In the genomic region with DNA sequence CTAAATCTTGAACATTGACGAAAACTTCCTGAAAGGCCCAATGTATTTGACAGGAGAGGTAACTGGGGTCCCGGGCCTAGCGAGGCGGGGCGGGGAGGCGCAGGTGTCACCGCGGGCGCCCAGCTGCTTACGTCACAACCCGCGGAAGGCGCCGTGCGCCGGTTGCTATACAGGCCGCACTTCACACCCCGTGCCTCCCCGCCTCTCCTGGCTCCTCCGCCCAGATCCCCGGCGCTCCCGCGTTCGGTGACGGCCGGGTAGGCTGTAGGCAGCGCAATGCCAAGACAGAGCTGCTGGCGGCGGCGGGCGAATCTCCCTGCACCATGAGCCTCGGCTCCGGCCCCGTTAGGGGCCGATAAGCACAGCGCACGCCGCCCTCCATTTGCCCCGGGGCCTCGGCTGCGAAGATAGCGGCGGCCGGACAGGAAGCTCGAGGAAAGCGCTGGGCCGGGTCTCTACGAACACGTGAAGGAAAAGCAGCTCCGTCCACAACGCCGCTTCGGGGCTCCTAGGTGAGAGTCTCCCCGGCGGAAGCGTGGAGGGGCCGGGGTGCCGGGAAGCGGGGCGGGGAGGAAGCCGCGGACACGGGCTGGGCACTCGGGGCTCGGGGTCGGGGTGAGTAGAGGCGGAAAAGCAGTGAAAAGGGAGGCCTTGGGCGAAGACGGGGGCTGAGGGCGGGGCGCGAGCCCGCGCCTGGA, we compare ENCODE assay signal across 1 cellular context.
TF ChIP-seq lines count a peak whose summit lies in the region.

A gene with protein sequence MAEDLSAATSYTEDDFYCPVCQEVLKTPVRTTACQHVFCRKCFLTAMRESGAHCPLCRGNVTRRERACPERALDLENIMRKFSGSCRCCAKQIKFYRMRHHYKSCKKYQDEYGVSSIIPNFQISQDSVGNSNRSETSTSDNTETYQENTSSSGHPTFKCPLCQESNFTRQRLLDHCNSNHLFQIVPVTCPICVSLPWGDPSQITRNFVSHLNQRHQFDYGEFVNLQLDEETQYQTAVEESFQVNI (plus strand): TSS at position 151 of the 698 bp plus-strand sequence. CDS start 903 bp downstream, outside the sequence.

TF ChIP-seq in K562, 482 proteins besides CTCF, POLR2A, EP300 and RAD21 (continued from another document and continues in another):
- TF ChIP-seq RERE (CRISPR knock-in tag; IDR thresholded peaks at IDR 0.05; ENCODE audit: borderline replicate concordance) = no peak
- peak; percentile 83 for TF ChIP-seq ZNF175 (CRISPR knock-in tag; IDR thresholded peaks at IDR 0.05; ENCODE audit: low read depth)
- no peak for TF ChIP-seq RHOXF2B (CRISPR knock-in tag; conservative IDR thresholded peaks at IDR 0.05)
- TF ChIP-seq E4F1 (CRISPR knock-in tag; IDR thresholded peaks at IDR 0.05; ENCODE audit: borderline replicate concordance) = no peak
- TF ChIP-seq, protein P1, sequence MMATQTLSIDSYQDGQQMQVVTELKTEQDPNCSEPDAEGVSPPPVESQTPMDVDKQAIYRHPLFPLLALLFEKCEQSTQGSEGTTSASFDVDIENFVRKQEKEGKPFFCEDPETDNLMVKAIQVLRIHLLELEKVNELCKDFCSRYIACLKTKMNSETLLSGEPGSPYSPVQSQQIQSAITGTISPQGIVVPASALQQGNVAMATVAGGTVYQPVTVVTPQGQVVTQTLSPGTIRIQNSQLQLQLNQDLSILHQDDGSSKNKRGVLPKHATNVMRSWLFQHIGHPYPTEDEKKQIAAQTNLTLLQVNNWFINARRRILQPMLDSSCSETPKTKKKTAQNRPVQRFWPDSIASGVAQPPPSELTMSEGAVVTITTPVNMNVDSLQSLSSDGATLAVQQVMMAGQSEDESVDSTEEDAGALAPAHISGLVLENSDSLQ (IDR thresholded peaks at IDR 0.05) = no peak
- peak; percentile 46; the same call in 1 of the 2 replicates for TF ChIP-seq DPF2 (IDR thresholded peaks at IDR 0.05)
- TF ChIP-seq MBD2 (IDR thresholded peaks at IDR 0.05; ENCODE audit: borderline replicate concordance, low read depth) = no peak
- TF ChIP-seq ZBTB11 (CRISPR knock-in tag; IDR thresholded peaks at IDR 0.05) = peak in 1 of 3 experiments; percentile 54; a peak in 2 of 6 replicates
- peak; percentile 62; the same call in 1 of the 2 replicates for TF ChIP-seq IRF1 (CRISPR knock-in tag; IDR thresholded peaks at IDR 0.05; ENCODE audit: borderline replicate concordance)
- no peak for TF ChIP-seq KLF10 (CRISPR knock-in tag; IDR thresholded peaks at IDR 0.05)
- no peak for TF ChIP-seq EZH2 (IDR thresholded peaks at IDR 0.05; ENCODE audit: borderline replicate concordance, low read depth, low read length)
- no peak for TF ChIP-seq PYGO2 (tag; IDR thresholded peaks at IDR 0.05)
- TF ChIP-seq TCF7 (IDR thresholded peaks at IDR 0.05; ENCODE audit: borderline replicate concordance) = no peak
- no peak for TF ChIP-seq HEY1 (CRISPR knock-in tag; IDR thresholded peaks at IDR 0.05; ENCODE audit: borderline replicate concordance)
- TF ChIP-seq, protein P2, sequence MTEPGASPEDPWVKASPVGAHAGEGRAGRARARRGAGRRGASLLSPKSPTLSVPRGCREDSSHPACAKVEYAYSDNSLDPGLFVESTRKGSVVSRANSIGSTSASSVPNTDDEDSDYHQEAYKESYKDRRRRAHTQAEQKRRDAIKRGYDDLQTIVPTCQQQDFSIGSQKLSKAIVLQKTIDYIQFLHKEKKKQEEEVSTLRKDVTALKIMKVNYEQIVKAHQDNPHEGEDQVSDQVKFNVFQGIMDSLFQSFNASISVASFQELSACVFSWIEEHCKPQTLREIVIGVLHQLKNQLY (CRISPR knock-in tag; conservative IDR thresholded peaks at IDR 0.05) = no peak
- TF ChIP-seq SMAD3 (CRISPR knock-in tag; conservative IDR thresholded peaks at IDR 0.05) = no peak
- TF ChIP-seq MYNN (IDR thresholded peaks at IDR 0.05) = 0 out of 2 replicates have a peak, but pooled peaks have one; percentile 32
- no peak for TF ChIP-seq MYNN (CRISPR knock-in tag; IDR thresholded peaks at IDR 0.05)
- TF ChIP-seq MTA2 (IDR thresholded peaks at IDR 0.05; ENCODE audit: low read depth) = no peak
- TF ChIP-seq, protein P3, sequence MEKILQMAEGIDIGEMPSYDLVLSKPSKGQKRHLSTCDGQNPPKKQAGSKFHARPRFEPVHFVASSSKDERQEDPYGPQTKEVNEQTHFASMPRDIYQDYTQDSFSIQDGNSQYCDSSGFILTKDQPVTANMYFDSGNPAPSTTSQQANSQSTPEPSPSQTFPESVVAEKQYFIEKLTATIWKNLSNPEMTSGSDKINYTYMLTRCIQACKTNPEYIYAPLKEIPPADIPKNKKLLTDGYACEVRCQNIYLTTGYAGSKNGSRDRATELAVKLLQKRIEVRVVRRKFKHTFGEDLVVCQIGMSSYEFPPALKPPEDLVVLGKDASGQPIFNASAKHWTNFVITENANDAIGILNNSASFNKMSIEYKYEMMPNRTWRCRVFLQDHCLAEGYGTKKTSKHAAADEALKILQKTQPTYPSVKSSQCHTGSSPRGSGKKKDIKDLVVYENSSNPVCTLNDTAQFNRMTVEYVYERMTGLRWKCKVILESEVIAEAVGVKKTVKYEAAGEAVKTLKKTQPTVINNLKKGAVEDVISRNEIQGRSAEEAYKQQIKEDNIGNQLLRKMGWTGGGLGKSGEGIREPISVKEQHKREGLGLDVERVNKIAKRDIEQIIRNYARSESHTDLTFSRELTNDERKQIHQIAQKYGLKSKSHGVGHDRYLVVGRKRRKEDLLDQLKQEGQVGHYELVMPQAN (IDR thresholded peaks at IDR 0.05; ENCODE audit: borderline replicate concordance) = peak; percentile 75; the same call in 1 of the 2 replicates
- peak; percentile 96 for TF ChIP-seq PHF20 (IDR thresholded peaks at IDR 0.05; ENCODE audit: partially characterized antibody)
- no peak for TF ChIP-seq ZZZ3 (IDR thresholded peaks at IDR 0.05)
- TF ChIP-seq, protein P4, sequence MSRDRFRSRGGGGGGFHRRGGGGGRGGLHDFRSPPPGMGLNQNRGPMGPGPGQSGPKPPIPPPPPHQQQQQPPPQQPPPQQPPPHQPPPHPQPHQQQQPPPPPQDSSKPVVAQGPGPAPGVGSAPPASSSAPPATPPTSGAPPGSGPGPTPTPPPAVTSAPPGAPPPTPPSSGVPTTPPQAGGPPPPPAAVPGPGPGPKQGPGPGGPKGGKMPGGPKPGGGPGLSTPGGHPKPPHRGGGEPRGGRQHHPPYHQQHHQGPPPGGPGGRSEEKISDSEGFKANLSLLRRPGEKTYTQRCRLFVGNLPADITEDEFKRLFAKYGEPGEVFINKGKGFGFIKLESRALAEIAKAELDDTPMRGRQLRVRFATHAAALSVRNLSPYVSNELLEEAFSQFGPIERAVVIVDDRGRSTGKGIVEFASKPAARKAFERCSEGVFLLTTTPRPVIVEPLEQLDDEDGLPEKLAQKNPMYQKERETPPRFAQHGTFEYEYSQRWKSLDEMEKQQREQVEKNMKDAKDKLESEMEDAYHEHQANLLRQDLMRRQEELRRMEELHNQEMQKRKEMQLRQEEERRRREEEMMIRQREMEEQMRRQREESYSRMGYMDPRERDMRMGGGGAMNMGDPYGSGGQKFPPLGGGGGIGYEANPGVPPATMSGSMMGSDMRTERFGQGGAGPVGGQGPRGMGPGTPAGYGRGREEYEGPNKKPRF (IDR thresholded peaks at IDR 0.05; ENCODE audit: low read depth, low read length) = no peak
- TF ChIP-seq TSHZ1 (CRISPR knock-in tag; IDR thresholded peaks at IDR 0.05) = no peak
- peak; percentile 58 for TF ChIP-seq POLR2AphosphoS5 (IDR thresholded peaks at IDR 0.05; ENCODE audit: control insufficient read depth, insufficient read depth, low read depth, low read length)
- no peak for TF ChIP-seq MCM7 (IDR thresholded peaks at IDR 0.05)
